Comparison of ENCODE assay signal across 8 cellular contexts in the genomic region with DNA sequence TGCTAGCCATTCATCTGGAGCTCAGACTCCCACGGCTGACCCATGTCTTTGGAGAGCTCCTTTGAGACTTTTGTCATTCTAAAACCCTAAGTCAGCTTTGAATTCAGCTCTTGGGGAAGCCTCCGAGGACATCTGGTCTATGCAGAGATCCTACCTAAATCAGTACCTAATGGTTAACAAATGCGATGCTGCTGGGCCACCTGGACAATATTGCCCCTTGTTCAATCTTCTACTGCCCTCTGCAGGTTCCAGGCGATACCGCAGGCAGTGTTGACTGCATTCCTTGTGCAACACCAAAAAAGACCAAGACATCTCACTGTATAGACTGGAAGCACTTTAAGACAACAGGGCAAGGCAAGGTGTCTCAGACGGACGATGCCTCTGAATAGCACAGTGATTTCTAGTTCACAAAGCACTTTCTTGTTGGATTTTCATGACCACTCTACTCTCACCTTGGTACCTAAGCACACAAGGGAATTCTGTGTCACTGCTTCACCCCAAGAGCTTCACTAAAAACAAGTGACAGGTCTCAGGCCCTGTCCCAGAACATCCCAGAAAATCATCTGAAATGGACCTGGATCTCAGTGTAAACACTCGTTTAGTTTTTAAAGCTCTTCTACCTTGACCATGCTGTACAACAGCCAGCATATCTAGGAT.
A peak's percentile ranks its signal among the peaks of the same experiment; 100 is the strongest.
DNase-seq lines count a peak whose midpoint lies in the region; ATAC-seq and TF ChIP-seq lines count a peak whose summit lies in the region.

No MANE protein-coding gene starts in this region.

- no peak overlapping the region for H3K4me3 Mint-ChIP-seq in central memory CD8-positive, alpha-beta T cell

- H3K36me3 Mint-ChIP-seq in central memory CD8-positive, alpha-beta T cell (ENCODE audit: insufficient read depth): no peaks in the 10 kb centered on the region

- no peak overlapping the region for H3K27ac Mint-ChIP-seq in central memory CD8-positive, alpha-beta T cell (ENCODE audit: low read depth)

- TF ChIP-seq POLR2A in GM18505 (IDR thresholded peaks at IDR 0.05; ENCODE audit: borderline replicate concordance, extremely low read depth, insufficient read depth, insufficient read length): no peak

- ATAC-seq in GM18505 (IDR thresholded peaks at IDR 0.05; ENCODE audit: unreplicated experiment): peak; percentile 75
- ATAC-seq in HG03064 (IDR thresholded peaks at IDR 0.05; ENCODE audit: low read depth, unreplicated experiment): peak; percentile 63
- peak; percentile 41 to 79 for ATAC-seq in activated CD4-positive, CD25-positive, alpha-beta regulatory T cell treated with anti-CD3 and anti-CD28 coated beads, Interleukin-2, amount 50 U/mL, for 24 hours
- peak; percentile 60 for ATAC-seq in central memory CD8-positive, alpha-beta T cell (replicated peaks; ENCODE audit: extremely low read depth, poor library complexity, severe bottlenecking)

- H3K4me1 Mint-ChIP-seq in central memory CD8-positive, alpha-beta T cell: no peaks in the 10 kb centered on the region

- DNase-seq in A172 (ENCODE audit: low spot score) (peak; percentile 83), NCI-H2171 treated with DMSO at 0.1 percent for 48 hours (lab: John Stamatoyannopoulos, UW) (peak; percentile 52), left kidney (ENCODE audit: low read depth, low spot score) (peak; percentile 93)
- DNase-seq in central memory CD8-positive, alpha-beta T cell (ENCODE audit: low spot score in 2 of 2): peak; percentile 55 to 66
- DNase-seq in stimulated activated CD4-positive, alpha-beta T cell treated with anti-CD3 and anti-CD28 coated beads, Interleukin-4, amount 100 ng/mL, for 24 hours: peak; percentile 77

- peaks cover 23% of the 10 kb centered on the region for H3K27me3 Mint-ChIP-seq in central memory CD8-positive, alpha-beta T cell

- no peaks in the 10 kb centered on the region for H3K9me3 Mint-ChIP-seq in central memory CD8-positive, alpha-beta T cell

Comparison
In these comparisons a context has a peak if more than half of its experiments do, and no peak if none do; other contexts are left out.
1. Peak in every context shown above with its lines: DNase-seq and ATAC-seq.